Comparison of ENCODE assay signal across 11 cellular contexts in the genomic region with DNA sequence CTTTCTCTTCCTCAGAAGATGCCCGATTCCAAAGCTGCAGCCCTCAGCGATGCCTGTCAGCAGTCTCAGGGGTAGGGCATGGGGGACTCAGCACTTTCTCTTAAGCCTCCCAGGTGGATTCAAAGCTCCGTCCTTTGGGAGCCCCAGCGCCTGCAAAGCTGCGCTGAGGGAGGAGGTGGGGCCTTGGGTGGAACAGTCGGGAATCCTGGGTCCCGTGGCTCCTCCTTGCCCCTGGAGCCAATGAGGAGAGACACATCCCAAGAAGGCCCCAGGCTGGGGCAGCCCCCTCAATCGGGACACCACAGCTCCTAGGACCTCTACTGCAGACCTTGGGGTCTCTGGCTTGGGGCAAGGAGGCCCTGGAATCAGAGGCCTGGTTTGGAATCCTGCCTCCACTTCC.
DNase-seq lines count a peak whose midpoint lies in the region; ATAC-seq and TF ChIP-seq lines count a peak whose summit lies in the region.
"Had no signal": no experiment of that assay in that cellular context is flagged by ENCODE, and none has a peak within 500 bp of the region (broad histone marks: within the 10 kb centered on the region; RNA-seq: fewer than 3 reads in every experiment).

No MANE protein-coding gene starts in this region.

- no peak overlapping the region for H3K4ac ChIP-seq in IMR-90 (ENCODE audit: low read depth, low read length)

- no peak overlapping the region for H2AK9ac ChIP-seq in IMR-90 (replicated peaks; ENCODE audit: low read depth, low read length, poor library complexity)

- H3K36me3 ChIP-seq in IMR-90 (ENCODE audit: control insufficient read depth, insufficient read depth, low read length) (no peaks in the 10 kb centered on the region), left ventricle myocardium inferior (no peaks in the 10 kb centered on the region), psoas muscle (ENCODE audit: insufficient read depth in 1 of 2, low read depth in 1 of 2) (no peaks in the 10 kb centered on the region)
- H3K36me3 ChIP-seq: heart left ventricle had no signal

- H2AFZ ChIP-seq in IMR-90 (replicated peaks; ENCODE audit: low read length, poor library complexity), result peak overlapping the region; percentile 65

- no peak for TF ChIP-seq CTCF in IMR-90 (conservative IDR thresholded peaks at IDR 0.05; ENCODE audit: low read depth, low read length)
- TF ChIP-seq CTCF in left ventricle myocardium inferior (IDR thresholded peaks at IDR 0.05; ENCODE audit: borderline replicate concordance), result no peak
- TF ChIP-seq CTCF in psoas muscle (IDR thresholded peaks at IDR 0.05), result no peak

- H3K9ac ChIP-seq in IMR-90 (ENCODE audit: low read depth, low read length), result no peak overlapping the region

- H3K9me1 ChIP-seq in IMR-90 (ENCODE audit: insufficient read depth, low read length), result no peaks in the 10 kb centered on the region

- H2BK15ac ChIP-seq in IMR-90 (ENCODE audit: low read depth, low read length), result no peak overlapping the region

- H3K27ac ChIP-seq in IMR-90 (ENCODE audit: insufficient read depth, low read length) (no peak overlapping the region), left ventricle myocardium inferior (replicated peaks) (no peak overlapping the region), psoas muscle (no peak overlapping the region)
- H3K27ac ChIP-seq: heart left ventricle, testis had no signal

- no peak overlapping the region for H3K4me3 ChIP-seq in IMR-90 (ENCODE audit: insufficient read depth, low read depth, low read length)
- H3K4me3 ChIP-seq in left ventricle myocardium inferior, result peak overlapping the region; percentile 57
- peak overlapping the region; percentile 44 for H3K4me3 ChIP-seq in psoas muscle
- H3K4me3 ChIP-seq: smooth muscle cell had no signal

- no peak overlapping the region for H4K8ac ChIP-seq in IMR-90 (ENCODE audit: low read depth in 2 of 2, low read length in 2 of 2)

- dilution Hi-C loops in IMR-90 (cut with HindIII; ENCODE audit: low sequenced_read_pairs, unreplicated experiment), result no loop called here

- no peaks in the 10 kb centered on the region; the same call in 1 of the 2 replicates for H4K20me1 ChIP-seq in IMR-90 (ENCODE audit: insufficient read depth, low read length)

- no TSS peak for BruUV-seq in IMR-90 (replicated peaks; lab: Mats Ljungman, UMichigan)

- no peak for TF ChIP-seq POLR2A in IMR-90 (IDR thresholded peaks at IDR 0.05; ENCODE audit: low read depth, low read length)

- intact Hi-C loops in IMR-90 (cut with micrococcal nuclease) (loop anchor here (1.0 kb wide), 1 partner anchor 110 kb away; no protein-coding TSS in a partner anchor), left ventricle myocardium inferior (cut with micrococcal nuclease) (loop anchor here (10.0 kb wide), 1 partner anchor 516 kb away; no protein-coding TSS in a partner anchor), psoas muscle (cut with DNase I) (loop anchor here (5.0 to 10.0 kb wide), 3 partner anchors 109 to 519 kb away; no protein-coding TSS in a partner anchor)

- WGBS in IMR-90 (ENCODE audit: extremely low coverage in 2 of 2, insufficient read length in 1 of 2), 2 experiments, result 0% methylated on average over 1 of the region's 8 CpGs; no CpG with 5 or more reads in 1 of the 2 experiments
- 60 to 63% (median 61%) methylated on average over 8 of the region's 8 CpGs for WGBS in psoas muscle, 3 donors

- H3K27me3 ChIP-seq in IMR-90 (ENCODE audit: control insufficient read depth, insufficient read depth, low read length) (peaks cover 34% of the 10 kb centered on the region), left ventricle myocardium inferior (ENCODE audit: low read depth) (peaks cover 75% of the 10 kb centered on the region), psoas muscle (ENCODE audit: insufficient read depth in 3 of 3, low read length in 2 of 3) (peaks cover 0 to 35% (median 5%) of the 10 kb centered on the region in 3 donors)
- H3K27me3 ChIP-seq: testis had no signal

- no peaks in the 10 kb centered on the region; the same call in 1 of the 2 replicates for H3K4me1 ChIP-seq in IMR-90 (ENCODE audit: control insufficient read depth, insufficient read depth, low read length)
- H3K4me1 ChIP-seq in left ventricle myocardium inferior, result peaks cover 26% of the 10 kb centered on the region
- peaks cover 7% of the 10 kb centered on the region for H3K4me1 ChIP-seq in psoas muscle

- H3K23ac ChIP-seq in IMR-90 (ENCODE audit: low read depth, low read length), result no peak overlapping the region

- CTCF ChIA-PET in IMR-90 (lab: Yijun Ruan, JAX), result interaction anchor here (0.9 to 1.4 kb wide), 2 partner anchors 7 to 109 kb away, joined by 3 to 8 read pairs; no protein-coding TSS in a partner anchor

- no peak overlapping the region for H4K5ac ChIP-seq in IMR-90 (ENCODE audit: low read depth, low read length)

- no peak overlapping the region for H2BK20ac ChIP-seq in IMR-90 (ENCODE audit: low read depth, low read length)

- ATAC-seq in IMR-90 (ENCODE audit: low read depth) (no peak), psoas muscle (peak in 2 of 4 donors; percentile 14 to 17)

- no peak overlapping the region for H4K91ac ChIP-seq in IMR-90 (ENCODE audit: insufficient read depth, low read depth, low read length)

- no peak overlapping the region for H3K14ac ChIP-seq in IMR-90 (replicated peaks; ENCODE audit: low read depth, low read length)

- H2AK5ac ChIP-seq in IMR-90 (ENCODE audit: low read depth, low read length), result no peak overlapping the region

- H3K79me1 ChIP-seq in IMR-90 (ENCODE audit: low read depth in 1 of 2, low read length in 2 of 2), result no peaks in the 10 kb centered on the region

- TF ChIP-seq RAD21 in IMR-90 (IDR thresholded peaks at IDR 0.05; ENCODE audit: low read length), result no peak

- H2BK5ac ChIP-seq in IMR-90 (ENCODE audit: low read depth, low read length, poor library complexity, severe bottlenecking), result no peak overlapping the region

- H3K56ac ChIP-seq in IMR-90 (ENCODE audit: extremely low read depth, insufficient read depth, low read length), result no peak overlapping the region

- H3K4me2 ChIP-seq in IMR-90 (ENCODE audit: low read depth, low read length), result no peak overlapping the region; the same call in 1 of the 2 replicates

- no peak overlapping the region for H2BK120ac ChIP-seq in IMR-90 (ENCODE audit: low read depth, low read length)

- in situ Hi-C loops in IMR-90 (cut with MboI; ENCODE audit: low sequenced_read_pairs), result loop anchor here (10.0 kb wide), 1 partner anchor 516 kb away; no protein-coding TSS in a partner anchor

- no peak overlapping the region for H3K18ac ChIP-seq in IMR-90 (ENCODE audit: low read depth, low read length)

- POLR2A ChIA-PET in IMR-90 (lab: Charles Lee; ENCODE audit: unreplicated experiment), result no interaction called here

- no peaks in the 10 kb centered on the region for H3K9me3 ChIP-seq in IMR-90 (ENCODE audit: control insufficient read depth, insufficient read depth, low read length)
- no peaks in the 10 kb centered on the region for H3K9me3 ChIP-seq in left ventricle myocardium inferior (replicated peaks)
- H3K9me3 ChIP-seq in psoas muscle, result no peaks in the 10 kb centered on the region
- H3K9me3 ChIP-seq: heart left ventricle, testis had no signal

- DNase-seq in D341Med (ENCODE audit: low spot score) (peak; percentile 53), IMR-90 (no peak), left ventricle myocardium inferior (no peak), psoas muscle (no peak), NCI-H82 treated with DMSO at 0.1 percent for 48 hours (lab: John Stamatoyannopoulos, UW; ENCODE audit: unreplicated experiment) (no peak), iPS-NIHi7 (ENCODE audit: extremely low spot score) (no peak), SHP77 treated with DMSO at 0.1 percent for 48 hours (lab: John Stamatoyannopoulos, UW) (no peak), hepatic stellate cell (ENCODE audit: low spot score) (no peak)

TF ChIP-seq in IMR-90, 13 proteins besides CTCF, POLR2A, EP300 and RAD21:
- TF ChIP-seq, protein P1, sequence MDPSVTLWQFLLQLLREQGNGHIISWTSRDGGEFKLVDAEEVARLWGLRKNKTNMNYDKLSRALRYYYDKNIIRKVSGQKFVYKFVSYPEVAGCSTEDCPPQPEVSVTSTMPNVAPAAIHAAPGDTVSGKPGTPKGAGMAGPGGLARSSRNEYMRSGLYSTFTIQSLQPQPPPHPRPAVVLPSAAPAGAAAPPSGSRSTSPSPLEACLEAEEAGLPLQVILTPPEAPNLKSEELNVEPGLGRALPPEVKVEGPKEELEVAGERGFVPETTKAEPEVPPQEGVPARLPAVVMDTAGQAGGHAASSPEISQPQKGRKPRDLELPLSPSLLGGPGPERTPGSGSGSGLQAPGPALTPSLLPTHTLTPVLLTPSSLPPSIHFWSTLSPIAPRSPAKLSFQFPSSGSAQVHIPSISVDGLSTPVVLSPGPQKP (IDR thresholded peaks at IDR 0.05; ENCODE audit: borderline replicate concordance, low read depth, low read length), result no peak
- TF ChIP-seq RCOR1 (IDR thresholded peaks at IDR 0.05; ENCODE audit: insufficient replicate concordance, low read length), result no peak
- TF ChIP-seq MAFK (IDR thresholded peaks at IDR 0.05; ENCODE audit: low read depth, low read length), result no peak
- TF ChIP-seq MAZ (IDR thresholded peaks at IDR 0.05; ENCODE audit: borderline replicate concordance, low read depth, low read length), result no peak
TF ChIP-seq in IMR-90: peak in this region for 0.
